1 cellular context compared by ENCODE assay signal in the genomic region with DNA sequence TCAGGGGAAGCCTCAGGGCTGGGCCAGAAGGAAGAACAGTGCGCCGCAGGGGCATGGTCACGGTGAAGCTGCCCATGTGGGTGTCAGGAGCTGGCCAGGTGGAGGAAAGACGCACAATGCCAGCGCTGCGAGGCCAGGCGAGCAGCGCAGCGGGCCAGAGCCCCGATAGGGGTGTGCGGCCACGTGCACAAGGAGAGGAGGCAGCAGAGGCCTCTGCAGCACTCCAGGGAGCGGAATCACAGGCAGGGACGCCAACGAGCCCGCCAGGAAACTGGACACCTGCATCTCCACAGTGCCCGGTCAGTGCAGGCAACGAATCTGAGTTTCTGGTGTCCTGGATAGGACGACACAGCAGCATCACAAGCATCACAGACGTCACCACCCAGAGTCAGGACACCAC.
TF ChIP-seq lines count a peak whose summit lies in the region.

No MANE protein-coding gene starts in this region.

TF ChIP-seq in H1, 55 proteins besides CTCF, POLR2A, EP300 and RAD21:
- TF ChIP-seq CTBP2 (IDR thresholded peaks at IDR 0.05; ENCODE audit: borderline replicate concordance, insufficient read depth, insufficient read length, low read length) (no peak), EGR1 (IDR thresholded peaks at IDR 0.05; ENCODE audit: borderline replicate concordance, low read depth, low read length) (no peak), BRCA1 (IDR thresholded peaks at IDR 0.05; ENCODE audit: low read depth, low read length) (no peak), TAF7 (optimal IDR thresholded peaks at IDR 0.05; ENCODE audit: borderline replicate concordance, low read depth, low read length) (no peak), KDM1A (IDR thresholded peaks at IDR 0.05; ENCODE audit: borderline replicate concordance, low read length) (no peak)
TF ChIP-seq in H1: peak in this region for 0.
